Comparison of ENCODE assay signal across 27 cellular contexts in genomic region chr10:78750418-78750817, GRCh38.
"Had no signal": no experiment of that assay in that cellular context is flagged by ENCODE, and none has a peak within 500 bp of the region (broad histone marks: within the 10 kb centered on the region; RNA-seq: fewer than 3 reads in every experiment).

No MANE protein-coding gene starts in this region.

- H3K9me3 ChIP-seq: esophagus squamous epithelium, heart right ventricle, left lung, mucosa of descending colon, neutrophil, pancreas, stomach, thyroid gland, vagina had no signal

- H3K4me1 ChIP-seq: esophagus squamous epithelium had no signal

- ATAC-seq: effector memory CD8-positive, alpha-beta T cell; heart right ventricle; left cardiac atrium; left lung; mucosa of descending colon; pancreas; sciatic nerve had no signal

- FAIRE-seq: endometrium, islet of Langerhans, pancreas had no signal

- H3K36me3 ChIP-seq: esophagus squamous epithelium, heart right ventricle, left lung, neutrophil, pancreas, stomach, thyroid gland, vagina had no signal

- H3K27ac ChIP-seq: esophagus squamous epithelium, heart right ventricle, left lung, neutrophil, pancreas, stomach, thyroid gland, vagina had no signal

- H3K4me3 ChIP-seq: esophagus squamous epithelium, heart right ventricle, left lung, mucosa of descending colon, pancreas, smooth muscle cell, stomach, thyroid gland, vagina had no signal

- H3K27me3 ChIP-seq: pancreas, stomach, thyroid gland, vagina had no signal

- H3K4me2 ChIP-seq: smooth muscle cell had no signal

- DNase-seq: effector memory CD8-positive, alpha-beta T cell; erythroblast; esophagus squamous epithelium; foreskin melanocyte; glutamatergic neuron; heart right ventricle; hippocampal formation; left cardiac atrium; left lung; mesenchymal stem cell; mucosa of descending colon; naive B cell; pancreas; retina; stimulated activated CD4-positive, alpha-beta T cell treated with anti-CD3 and anti-CD28 coated beads, Interleukin-12 subunit alpha, Interleukin-12 subunit beta, amount 100 ng/mL, for 4 hours; stimulated activated CD4-positive, alpha-beta T cell treated with anti-CD3 and anti-CD28 coated beads, Interleukin-1b, Interleukin-23, amount 100 ng/mL, for 48 hours; stimulated activated CD4-positive, alpha-beta T cell treated with anti-CD3 and anti-CD28 coated beads, Interleukin-4, amount 100 ng/mL, for 1 hour; stimulated activated naive CD4-positive, alpha-beta T cell treated with Interleukin-2 at 50 U/mL for 16 hours; stomach; thyroid gland; trophoblast cell had no signal
